In the genomic region with DNA sequence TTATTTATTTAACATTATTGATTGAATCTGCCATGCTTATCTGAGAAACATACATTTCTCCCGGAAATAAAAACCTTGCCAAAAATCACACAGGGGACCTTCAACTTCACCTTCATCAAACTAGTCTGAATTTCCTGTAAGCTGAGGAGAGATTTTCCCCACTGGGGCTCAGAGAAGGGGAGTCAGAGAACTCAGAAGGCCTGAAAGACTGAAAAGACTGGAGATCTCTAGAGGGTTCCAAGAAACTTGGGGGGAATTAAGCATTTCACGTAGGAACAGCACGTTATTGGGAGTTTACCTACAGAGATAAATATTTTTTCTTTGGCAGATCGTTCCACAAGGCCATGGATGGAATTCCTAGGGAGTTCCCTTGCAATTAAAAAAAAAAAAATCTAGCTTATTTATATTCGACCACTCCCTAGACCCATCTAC, we compare ENCODE assay signal across 8 cellular contexts. TPM values are rescaled to one million over a fixed set of nuclear protein-coding genes. Genes with fewer than 3 reads are reported as not detected.
DNase-seq lines count a peak whose midpoint lies in the region; ATAC-seq and TF ChIP-seq lines count a peak whose summit lies in the region.

No MANE protein-coding gene starts in this region.

- H3K4me1 Mint-ChIP-seq in activated naive CD4-positive, alpha-beta T cell treated with anti-CD3 and anti-CD28 coated beads for 36 hours (ENCODE audit: low read depth) = peaks cover 20% of the 10 kb centered on the region
- peaks cover 25% of the 10 kb centered on the region for H3K4me1 Mint-ChIP-seq in activated naive CD8-positive, alpha-beta T cell treated with anti-CD3 and anti-CD28 coated beads for 36 hours

- no peak for TF ChIP-seq CTCF in kidney epithelial cell (IDR thresholded peaks at IDR 0.05; ENCODE audit: insufficient read depth, low read length, poor library complexity, severe bottlenecking)
- TF ChIP-seq CTCF in testis (IDR thresholded peaks at IDR 0.05) = no peak

- no peaks in the 10 kb centered on the region for H3K9me3 ChIP-seq in testis

- peaks cover 17% of the 10 kb centered on the region for H3K36me3 Mint-ChIP-seq in activated naive CD4-positive, alpha-beta T cell treated with anti-CD3 and anti-CD28 coated beads for 36 hours (ENCODE audit: low read depth)
- H3K36me3 Mint-ChIP-seq in activated naive CD8-positive, alpha-beta T cell treated with anti-CD3 and anti-CD28 coated beads for 36 hours = peaks cover 25% of the 10 kb centered on the region

- TF ChIP-seq POLR2A in testis (IDR thresholded peaks at IDR 0.05) = no peak

- H3K4me3 Mint-ChIP-seq in activated naive CD4-positive, alpha-beta T cell treated with anti-CD3 and anti-CD28 coated beads for 36 hours = peak overlapping the region; percentile 100
- H3K4me3 Mint-ChIP-seq in activated naive CD8-positive, alpha-beta T cell treated with anti-CD3 and anti-CD28 coated beads for 36 hours = peak overlapping the region; percentile 96

- 0 to 2% methylated on average over 5 of the region's 5 CpGs for whole genome bisulfite sequencing in testis, 2 donors

- peak overlapping the region; percentile 99 for H3K27ac Mint-ChIP-seq in activated naive CD4-positive, alpha-beta T cell treated with anti-CD3 and anti-CD28 coated beads for 36 hours
- H3K27ac Mint-ChIP-seq in activated naive CD8-positive, alpha-beta T cell treated with anti-CD3 and anti-CD28 coated beads for 36 hours = peak overlapping the region; percentile 95

- peak overlapping the region; percentile 65 to 93 for H3K27ac ChIP-seq in testis

- intact Hi-C loops in activated naive CD4-positive, alpha-beta T cell treated with anti-CD3 and anti-CD28 coated beads for 36 hours (cut with micrococcal nuclease) = loop anchor here (1.0 to 2.0 kb wide), 7 partner anchors 108 to 746 kb away; a partner anchor contains a TSS
- intact Hi-C loops in testis (cut with DNase I; ENCODE audit: low total_unique reads) = no loop called here

- H3K9me3 Mint-ChIP-seq in activated naive CD4-positive, alpha-beta T cell treated with anti-CD3 and anti-CD28 coated beads for 36 hours = no peaks in the 10 kb centered on the region
- peaks cover 1% of the 10 kb centered on the region for H3K9me3 Mint-ChIP-seq in activated naive CD8-positive, alpha-beta T cell treated with anti-CD3 and anti-CD28 coated beads for 36 hours

- H3K36me3 ChIP-seq in kidney epithelial cell (ENCODE audit: control insufficient read depth, insufficient read depth, low read length) (no peaks in the 10 kb centered on the region), testis (ENCODE audit: low read depth, missing control alignments) (no peaks in the 10 kb centered on the region)

- ATAC-seq in GM18868 (IDR thresholded peaks at IDR 0.05; ENCODE audit: unreplicated experiment) = no peak
- ATAC-seq in HG02981 (IDR thresholded peaks at IDR 0.05; ENCODE audit: unreplicated experiment) = no peak

- DNase-seq in activated naive CD4-positive, alpha-beta T cell treated with anti-CD3 and anti-CD28 coated beads for 36 hours = no peak
- no peak for DNase-seq in activated naive CD4-positive, alpha-beta T cell treated with anti-CD3 and anti-CD28 coated beads, Interleukin-2, amount 50 U/mL, for 16 hours
- no peak for DNase-seq in activated naive CD8-positive, alpha-beta T cell treated with anti-CD3 and anti-CD28 coated beads for 36 hours
- DNase-seq in kidney epithelial cell (ENCODE audit: low read depth) (no peak), testis (no peak), Kasumi-1 (lab: John Stamatoyannopoulos, UW) (no peak)

- H3K27me3 ChIP-seq in kidney epithelial cell (ENCODE audit: control insufficient read depth, insufficient read depth, low read length) = no peaks in the 10 kb centered on the region
- H3K27me3 ChIP-seq in testis = no peaks in the 10 kb centered on the region

- H3K4me1 ChIP-seq in testis = peaks cover 18% of the 10 kb centered on the region

- peak overlapping the region; percentile 41 for H3K4me3 ChIP-seq in kidney epithelial cell (ENCODE audit: low read depth, low read length)
- H3K4me3 ChIP-seq in testis = peak overlapping the region; percentile 81 to 85

- H3K27me3 Mint-ChIP-seq in activated naive CD4-positive, alpha-beta T cell treated with anti-CD3 and anti-CD28 coated beads for 36 hours (ENCODE audit: low read depth) = peaks cover 3% of the 10 kb centered on the region
- H3K27me3 Mint-ChIP-seq in activated naive CD8-positive, alpha-beta T cell treated with anti-CD3 and anti-CD28 coated beads for 36 hours = no peaks in the 10 kb centered on the region

- CTCF ChIA-PET in activated naive CD4-positive, alpha-beta T cell treated with anti-CD3 and anti-CD28 coated beads for 36 hours (lab: Charles Lee) = interaction anchor here (0.6 to 2.0 kb wide), 7 partner anchors 12 to 341 kb away, joined by 3 to 11 read pairs (median 3); no protein-coding TSS in a partner anchor

RNA-seq across cellular contexts. Expression of a gene that starts 0.5 kb away (rescaled TPM):
- 10 to 100 TPM; 49.7 to 54.1 TPM for total RNA-seq in activated naive CD4-positive, alpha-beta T cell treated with anti-CD3 and anti-CD28 coated beads for 36 hours
- total RNA-seq in activated naive CD8-positive, alpha-beta T cell treated with anti-CD3 and anti-CD28 coated beads for 36 hours = 100 to 1,000 TPM; 109 to 110 TPM
- total RNA-seq in kidney epithelial cell (35.8 and 36.5 TPM in 2 replicates), testis (10 to 100 TPM; 31.4 to 35.6 TPM)
- polyA plus RNA-seq in testis (ENCODE audit: insufficient read depth, low read depth, low replicate concordance) = 20.5 TPM
